Comparison of ENCODE assay signal across 8 cellular contexts in genomic region chr2:219278655-219279150, GRCh38. TPM values are rescaled to one million over a fixed set of nuclear protein-coding genes. Genes with fewer than 3 reads are reported as not detected.
DNase-seq lines count a peak whose midpoint lies in the region; ATAC-seq and TF ChIP-seq lines count a peak whose summit lies in the region.

No MANE protein-coding gene starts in this region.

- DNase-seq in AG04450 (ENCODE audit: low read depth, low spot score) (no peak), chondrocyte (ENCODE audit: low spot score) (no peak), posterior cingulate gyrus (no peak), DMS114 treated with DMSO at 0.1 percent for 48 hours (lab: John Stamatoyannopoulos, UW; ENCODE audit: unreplicated experiment) (no peak), NCI-H2107 (lab: John Stamatoyannopoulos, UW) (no peak)

- H3K9ac ChIP-seq in HUES6 (ENCODE audit: low read length), result peak overlapping the region; percentile 54

- H3K9me3 Mint-ChIP-seq in chondrocyte (ENCODE audit: low read depth), result no peaks in the 10 kb centered on the region

- H3K27ac Mint-ChIP-seq in chondrocyte (ENCODE audit: unreplicated experiment), result peak overlapping the region; percentile 99

- no peaks in the 10 kb centered on the region for H3K9me3 ChIP-seq in AG04450 (ENCODE audit: control insufficient read depth, insufficient read depth, low read length)
- H3K9me3 ChIP-seq in HUES6 (ENCODE audit: control insufficient read depth, insufficient read depth, low read depth, low read length), result no peaks in the 10 kb centered on the region
- H3K9me3 ChIP-seq in muscle layer of duodenum (ENCODE audit: control insufficient read depth in 1 of 2, low read length in 2 of 2), result no peaks in the 10 kb centered on the region

- no peak overlapping the region for H3K4me3 ChIP-seq in AG04450 (ENCODE audit: low read depth, low read length)
- peak overlapping the region; percentile 71 for H3K4me3 ChIP-seq in HUES6 (ENCODE audit: low read depth, low read length)
- peak overlapping the region; percentile 54 to 79 for H3K4me3 ChIP-seq in muscle layer of duodenum (ENCODE audit: low read depth in 1 of 2, low read length in 2 of 2)

- CTCF ChIA-PET in AG04450 (lab: Charles Lee), result interaction anchor here (0.6 to 9.0 kb wide), 14 partner anchors 12 to 119 kb away, joined by 3 to 115 read pairs (median 18); partner anchors contain the start of genes ANKZF1, ATG9A, GLB1L and STK16

- intact Hi-C loops in posterior cingulate gyrus (cut with DNase I), result loop anchor here (2.0 to 5.0 kb wide), 2 partner anchors 102 to 109 kb away; partner anchors contain the start of genes CNPPD1 and DNPEP

- H3K4me3 Mint-ChIP-seq in chondrocyte (ENCODE audit: unreplicated experiment), result peak overlapping the region; percentile 85

- peaks cover 9% of the 10 kb centered on the region for H3K36me3 Mint-ChIP-seq in chondrocyte (ENCODE audit: low read depth)

- H3K27me3 Mint-ChIP-seq in chondrocyte (ENCODE audit: low read depth), result no peaks in the 10 kb centered on the region

- TF ChIP-seq CTCF in AG04450 (IDR thresholded peaks at IDR 0.05; ENCODE audit: low read depth, low read length) (no peak), chondrocyte (IDR thresholded peaks at IDR 0.05) (no peak)

- H3K4me1 Mint-ChIP-seq in chondrocyte (ENCODE audit: low read depth), result peaks cover 65% of the 10 kb centered on the region

- POLR2A ChIA-PET in AG04450 (lab: Yijun Ruan, JAX), result interaction anchor here (0.6 to 2.9 kb wide), 14 partner anchors 11 to 205 kb away, joined by 3 to 11 read pairs (median 6); partner anchors contain the start of genes ABCB6, ANKZF1, ATG9A and DNPEP

- H3K4me1 ChIP-seq in HUES6 (ENCODE audit: control insufficient read depth, insufficient read depth, low read length) (peaks cover 36% of the 10 kb centered on the region), muscle layer of duodenum (ENCODE audit: control insufficient read depth in 1 of 2, insufficient read depth in 2 of 2, low read length in 2 of 2) (peaks cover 20 to 45% of the 10 kb centered on the region in 2 donors)

- no peak for ATAC-seq in HG02678 (IDR thresholded peaks at IDR 0.05; ENCODE audit: unreplicated experiment)

- H3K27ac ChIP-seq in AG04450 (ENCODE audit: low read depth, low read length), result peak overlapping the region; percentile 90
- peak overlapping the region; percentile 83; the same call in 1 of the 2 replicates for H3K27ac ChIP-seq in HUES6 (ENCODE audit: low read depth, low read length)
- H3K27ac ChIP-seq in muscle layer of duodenum (ENCODE audit: low read length), result peak overlapping the region; percentile 85

- peaks cover 16% of the 10 kb centered on the region; the same call in 1 of the 2 replicates for H3K36me3 ChIP-seq in HUES6 (ENCODE audit: control insufficient read depth, insufficient read depth, low read length)
- peaks cover 27 to 34% of the 10 kb centered on the region in 2 donors for H3K36me3 ChIP-seq in muscle layer of duodenum (ENCODE audit: control insufficient read depth in 1 of 2, insufficient read depth in 2 of 2, low read length in 2 of 2)

- H3K27me3 ChIP-seq in AG04450 (ENCODE audit: control insufficient read depth, insufficient read depth, low read length) (no peaks in the 10 kb centered on the region), HUES6 (ENCODE audit: control insufficient read depth, insufficient read depth, low read length) (no peaks in the 10 kb centered on the region), muscle layer of duodenum (ENCODE audit: low read depth, low read length) (no peaks in the 10 kb centered on the region)

RNA-seq across cellular contexts. Expression of gene DNAJB2, which starts 0.5 kb away (rescaled TPM):
- polyA plus RNA-seq in AG04450 (2011; rRNA removed), result 40.6 and 41.1 TPM in 2 replicates
- 49.0 and 66.1 TPM in 2 replicates for polyA minus RNA-seq in AG04450 (2011; rRNA and poly(A)+ RNA removed)
- 50.7 to 55.6 TPM (median 55.0 TPM) in 3 replicates for total RNA-seq in chondrocyte

RNA-seq across cellular contexts. Expression of gene TUBA4A, which starts 25.0 kb away (rescaled TPM):
- 22.4 and 22.6 TPM in 2 replicates for polyA plus RNA-seq in AG04450 (2011; rRNA removed)
- polyA minus RNA-seq in AG04450 (2011; rRNA and poly(A)+ RNA removed), result 8.5 and 9.5 TPM in 2 replicates
- total RNA-seq in chondrocyte, result 9.4 to 19.7 TPM (median 11.5 TPM) in 3 replicates

RNA-seq across cellular contexts. Expression of gene TUBA4B, which starts 25.7 kb away (rescaled TPM):
- polyA plus RNA-seq in AG04450 (2011; rRNA removed), result not detected in 2 replicates
- not detected in 2 replicates for polyA minus RNA-seq in AG04450 (2011; rRNA and poly(A)+ RNA removed)
- total RNA-seq in chondrocyte, result not detected in 3 replicates

RNA-seq across cellular contexts. Expression of gene PTPRN, which starts 30.5 kb away (rescaled TPM):
- 11.7 and 15.1 TPM in 2 replicates for polyA plus RNA-seq in AG04450 (2011; rRNA removed)
- polyA minus RNA-seq in AG04450 (2011; rRNA and poly(A)+ RNA removed), result 19.8 and 26.2 TPM in 2 replicates
- total RNA-seq in chondrocyte, result 0.67 to 0.87 TPM (median 0.80 TPM) in 3 replicates

RNA-seq across cellular contexts. Expression of gene STK16, which starts 33.4 kb away (rescaled TPM):
- 33.9 and 36.6 TPM in 2 replicates for polyA plus RNA-seq in AG04450 (2011; rRNA removed)
- polyA minus RNA-seq in AG04450 (2011; rRNA and poly(A)+ RNA removed), result 33.2 and 51.3 TPM in 2 replicates
- total RNA-seq in chondrocyte, result 24.4 to 32.0 TPM (median 25.9 TPM) in 3 replicates
